Comparison of ENCODE assay signal across 28 cellular contexts in genomic region chr3:106692624-106693023, GRCh38.
"Had no signal": no experiment of that assay in that cellular context is flagged by ENCODE, and none has a peak within 500 bp of the region (broad histone marks: within the 10 kb centered on the region; RNA-seq: fewer than 3 reads in every experiment).

No MANE protein-coding gene starts in this region.

- H3K36me3 Mint-ChIP-seq: mesothelial cell of epicardium; naive B cell; natural killer cell treated with Interleukin-12 subunit alpha and Interleukin-12 subunit beta and Interleukin-15 and Interleukin-18, amount 100 ng/mL, for 72 hours; neural progenitor cell had no signal

- H3K27ac ChIP-seq: esophagus muscularis mucosa, heart right ventricle, left lung, neural progenitor cell, parathyroid adenoma, right lobe of liver, suprapubic skin, transverse colon, vagina had no signal

- H3K9me3 Mint-ChIP-seq: endodermal cell; mesothelial cell of epicardium; naive B cell; natural killer cell treated with Interleukin-12 subunit alpha and Interleukin-12 subunit beta and Interleukin-15 and Interleukin-18, amount 100 ng/mL, for 72 hours; neural progenitor cell; stimulated activated naive CD8-positive, alpha-beta T cell treated with anti-CD3 and anti-CD28 coated beads, Interleukin-15, amount 100 ng/mL, for 72 hours had no signal

- H3K36me3 ChIP-seq: esophagus muscularis mucosa, heart right ventricle, left lung, neural progenitor cell, right lobe of liver, suprapubic skin, transverse colon, vagina had no signal

- H3K4me3 Mint-ChIP-seq: dendritic cell treated with granulocyte-macrophage colony-stimulating factor and Interleukin-4, amounts not matched to agents 40 ng/mL and 50 ng/mL, for 4 days; endodermal cell; mesothelial cell of epicardium; naive B cell; natural killer cell treated with Interleukin-12 subunit alpha and Interleukin-12 subunit beta and Interleukin-15 and Interleukin-18, amount 100 ng/mL, for 72 hours; neural progenitor cell; stimulated activated naive CD8-positive, alpha-beta T cell treated with anti-CD3 and anti-CD28 coated beads, Interleukin-15, amount 100 ng/mL, for 72 hours had no signal

- DNase-seq: effector CD8-positive, alpha-beta T cell; endodermal cell; foreskin melanocyte; glutamatergic neuron; heart right ventricle; hippocampal formation; left cardiac atrium; left lung; mesenchymal stem cell; mucosa of descending colon; naive B cell; right lobe of liver; small intestine; stimulated activated CD4-positive, alpha-beta T cell treated with anti-CD3 and anti-CD28 coated beads, Interleukin-15, amount 100 ng/mL, for 24 hours; stimulated activated CD4-positive, alpha-beta T cell treated with anti-CD3 and anti-CD28 coated beads, Interleukin-2, amount 100 ng/mL, for 48 hours; stimulated activated CD8-positive, alpha-beta memory T cell treated with anti-CD3 and anti-CD28 coated beads, Interleukin-4, amount 100 ng/mL, for 48 hours; stimulated activated naive CD4-positive, alpha-beta T cell; stimulated activated naive CD8-positive, alpha-beta T cell treated with anti-CD3 and anti-CD28 coated beads, Interleukin-15, amount 100 ng/mL, for 72 hours; transverse colon had no signal

- H3K79me2 ChIP-seq: parathyroid adenoma had no signal

- ATAC-seq: heart right ventricle; left cardiac atrium; left lung; mucosa of descending colon; natural killer cell treated with Interleukin-12 subunit alpha and Interleukin-12 subunit beta and Interleukin-15 and Interleukin-18, amount 100 ng/mL, for 72 hours; right lobe of liver; stimulated activated naive CD8-positive, alpha-beta T cell treated with anti-CD3 and anti-CD28 coated beads, Interleukin-15, amount 100 ng/mL, for 72 hours had no signal

- H3K9ac ChIP-seq: neural progenitor cell, parathyroid adenoma had no signal

- H3K4me1 ChIP-seq: esophagus muscularis mucosa, heart right ventricle, left lung, right lobe of liver, suprapubic skin, transverse colon, vagina had no signal

- H3K4me1 Mint-ChIP-seq: endodermal cell; naive B cell; neural progenitor cell; stimulated activated naive CD8-positive, alpha-beta T cell treated with anti-CD3 and anti-CD28 coated beads, Interleukin-15, amount 100 ng/mL, for 72 hours had no signal

- H3K4me3 ChIP-seq: esophagus muscularis mucosa, heart right ventricle, left lung, mucosa of descending colon, neural progenitor cell, right lobe of liver, suprapubic skin, transverse colon, vagina had no signal

- H2AFZ ChIP-seq: neural progenitor cell, parathyroid adenoma had no signal

- H3K9me3 ChIP-seq: esophagus muscularis mucosa, heart right ventricle, left lung, mucosa of descending colon, right lobe of liver, suprapubic skin, transverse colon, vagina had no signal

- H3K27ac Mint-ChIP-seq: dendritic cell treated with granulocyte-macrophage colony-stimulating factor and Interleukin-4, amounts not matched to agents 40 ng/mL and 50 ng/mL, for 4 days; endodermal cell; mesothelial cell of epicardium; naive B cell; natural killer cell treated with Interleukin-12 subunit alpha and Interleukin-12 subunit beta and Interleukin-15 and Interleukin-18, amount 100 ng/mL, for 72 hours; neural progenitor cell; progenitor cell of endocrine pancreas; stimulated activated naive CD8-positive, alpha-beta T cell treated with anti-CD3 and anti-CD28 coated beads, Interleukin-15, amount 100 ng/mL, for 72 hours had no signal

- H3K27me3 Mint-ChIP-seq: dendritic cell treated with granulocyte-macrophage colony-stimulating factor and Interleukin-4, amounts not matched to agents 40 ng/mL and 50 ng/mL, for 4 days; natural killer cell treated with Interleukin-12 subunit alpha and Interleukin-12 subunit beta and Interleukin-15 and Interleukin-18, amount 100 ng/mL, for 72 hours; progenitor cell of endocrine pancreas; stimulated activated naive CD8-positive, alpha-beta T cell treated with anti-CD3 and anti-CD28 coated beads, Interleukin-15, amount 100 ng/mL, for 72 hours had no signal

- H3K27me3 ChIP-seq: esophagus muscularis mucosa, heart right ventricle, left lung, neural progenitor cell, right lobe of liver, suprapubic skin, transverse colon, vagina had no signal

- H3K4me2 ChIP-seq: neural progenitor cell had no signal
